11 cellular contexts compared by ENCODE assay signal in genomic region chrX:152674652-152675051, GRCh38. TPM values are rescaled to one million over a fixed set of nuclear protein-coding genes. Genes with fewer than 3 reads are reported as not detected.
"Had no signal": no experiment of that assay in that cellular context is flagged by ENCODE, and none has a peak within 500 bp of the region (broad histone marks: within the 10 kb centered on the region; RNA-seq: fewer than 3 reads in every experiment).

No MANE protein-coding gene starts in this region.

RNA-seq across cellular contexts. Expression of gene MAGEA3, which starts 23.9 kb away (rescaled TPM):
- total RNA-seq: OCI-LY7, Peyer's patch, Right ventricle myocardium inferior, Right ventricle myocardium superior had no signal

RNA-seq across cellular contexts. Expression of gene CSAG2, which starts 34.4 kb away (rescaled TPM):
- total RNA-seq: OCI-LY7, PC-3, PC-9, Peyer's patch, Right ventricle myocardium inferior, Right ventricle myocardium superior, SJCRH30, SJSA1, T-cell had no signal
- polyA plus RNA-seq: SK-N-SH had no signal

RNA-seq across cellular contexts. Expression of gene GABRQ, which starts 37.0 kb away (rescaled TPM):
- total RNA-seq: OCI-LY7, PC-9, Peyer's patch, Right ventricle myocardium inferior, Right ventricle myocardium superior, SK-MEL-5, T-cell had no signal

RNA-seq across cellular contexts. Expression of gene MAGEA2B, which starts 39.8 kb away (rescaled TPM):
- total RNA-seq: OCI-LY7, PC-3, Peyer's patch, Right ventricle myocardium inferior, Right ventricle myocardium superior, SJSA1, T-cell had no signal

RNA-seq across cellular contexts. Expression of gene CSAG1, which starts 58.9 kb away (rescaled TPM):
- total RNA-seq: OCI-LY7, PC-3, Peyer's patch, Right ventricle myocardium inferior, Right ventricle myocardium superior, SJSA1, T-cell had no signal
